Comparison of ENCODE assay signal across 10 cellular contexts in the genomic region with DNA sequence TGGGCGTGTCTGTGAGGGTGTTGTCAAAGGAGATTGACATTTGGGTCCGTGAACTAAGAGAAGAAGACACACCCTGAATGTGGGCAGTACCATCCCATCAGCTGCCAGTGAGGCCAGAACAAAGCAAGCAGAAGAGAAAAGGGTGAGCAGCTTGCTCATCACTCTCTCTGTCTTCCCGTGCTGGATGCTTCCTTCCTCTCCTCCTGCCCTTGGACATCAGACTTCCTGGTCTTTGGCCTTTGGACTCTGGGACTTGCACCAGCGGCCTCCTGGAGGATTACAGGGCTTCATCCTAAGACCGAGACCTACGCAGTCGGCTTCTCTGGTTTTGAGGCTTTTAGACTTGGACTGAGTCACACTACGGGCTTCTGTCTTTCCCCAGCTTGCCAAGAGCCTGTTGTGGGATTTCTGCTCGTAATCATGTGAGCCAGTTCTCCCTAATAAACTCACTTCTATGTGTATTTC. TPM values are rescaled to one million over a fixed set of nuclear protein-coding genes. Genes with fewer than 3 reads are reported as not detected.
DNase-seq lines count a peak whose midpoint lies in the region; ATAC-seq, FAIRE-seq and TF ChIP-seq lines count a peak whose summit lies in the region.
"Had no signal": no experiment of that assay in that cellular context is flagged by ENCODE, and none has a peak within 500 bp of the region (broad histone marks: within the 10 kb centered on the region; RNA-seq: fewer than 3 reads in every experiment).

No MANE protein-coding gene starts in this region.

- H3K4me1 ChIP-seq in body of pancreas, result no peaks in the 10 kb centered on the region
- no peaks in the 10 kb centered on the region for H3K4me1 ChIP-seq in keratinocyte (ENCODE audit: control insufficient read depth, extremely low read depth, insufficient read depth, low read length)
- no peaks in the 10 kb centered on the region for H3K4me1 ChIP-seq in uterus
- no peaks in the 10 kb centered on the region for H3K4me1 ChIP-seq in effector memory CD4-positive, alpha-beta T cell (ENCODE audit: control insufficient read depth, insufficient read depth, low read length, poor library complexity, severe bottlenecking)
- H3K4me1 ChIP-seq: SJCRH30 had no signal

- intact Hi-C loops in body of pancreas (cut with DNase I) (no loop called here), uterus (cut with DNase I; ENCODE audit: low total_unique reads) (no loop called here)

- H3K9me3 ChIP-seq in body of pancreas (no peaks in the 10 kb centered on the region), keratinocyte (ENCODE audit: control insufficient read depth, low read depth, low read length) (no peaks in the 10 kb centered on the region), uterus (no peaks in the 10 kb centered on the region)
- no peaks in the 10 kb centered on the region for H3K9me3 ChIP-seq in effector memory CD4-positive, alpha-beta T cell (ENCODE audit: control insufficient read depth, low read length)
- H3K9me3 ChIP-seq: SJCRH30 had no signal

- H3K79me2 ChIP-seq in keratinocyte (ENCODE audit: control insufficient read depth, insufficient read depth, low read length), result no peaks in the 10 kb centered on the region

- no peak overlapping the region for H3K4me2 ChIP-seq in keratinocyte (ENCODE audit: control insufficient read depth, extremely low read depth, insufficient read depth, low read depth, low read length)

- no peaks in the 10 kb centered on the region for H3K9me1 ChIP-seq in keratinocyte (ENCODE audit: control insufficient read depth, extremely low read depth, insufficient read depth, low read length)

- H3K27me3 ChIP-seq in body of pancreas (no peaks in the 10 kb centered on the region), keratinocyte (ENCODE audit: control insufficient read depth, extremely low read depth, insufficient read depth, low read length) (peaks cover under 1% of the 10 kb centered on the region), uterus (no peaks in the 10 kb centered on the region)
- no peaks in the 10 kb centered on the region for H3K27me3 ChIP-seq in effector memory CD4-positive, alpha-beta T cell (replicated peaks; ENCODE audit: control insufficient read depth, insufficient read depth, low read length, poor library complexity, severe bottlenecking)

- no peak overlapping the region for H3K27ac ChIP-seq in body of pancreas
- no peak overlapping the region for H3K27ac ChIP-seq in keratinocyte (ENCODE audit: control insufficient read depth, insufficient read depth, low read length)
- peak overlapping the region in 1 of 2 donors; percentile 62 for H3K27ac ChIP-seq in uterus
- no peak overlapping the region for H3K27ac ChIP-seq in effector memory CD4-positive, alpha-beta T cell (ENCODE audit: insufficient read depth, low read length, poor library complexity, severe bottlenecking)
- H3K27ac ChIP-seq: SJCRH30 had no signal

- TF ChIP-seq POLR2A in body of pancreas (IDR thresholded peaks at IDR 0.05) (no peak), uterus (IDR thresholded peaks at IDR 0.05) (no peak)

- dilution Hi-C loops in keratinocyte (cut with MboI; ENCODE audit: extremely low pct_ligation_motif_present, low sequenced_read_pairs), result no loop called here

- H4K20me1 ChIP-seq in keratinocyte (ENCODE audit: control insufficient read depth, extremely low read depth, insufficient read depth, low read length), result no peaks in the 10 kb centered on the region

- ATAC-seq in body of pancreas (peak; percentile 53), GM18519 (IDR thresholded peaks at IDR 0.05; ENCODE audit: low FRiP score, unreplicated experiment) (no peak), HG02970 (IDR thresholded peaks at IDR 0.05; ENCODE audit: low FRiP score, unreplicated experiment) (no peak)

- peak; percentile 23 for DNase-seq in SIG-M5 treated with dmso at 0.1 percent for 504 hours (lab: John Stamatoyannopoulos, UW; ENCODE audit: unreplicated experiment)
- DNase-seq in SIG-M5 (lab: John Stamatoyannopoulos, UW), result no peak
- DNase-seq in body of pancreas, result peak in 1 of 4 donors; percentile 41
- no peak for DNase-seq in keratinocyte (ENCODE audit: low read depth, low spot score)
- DNase-seq in uterus, result peak; percentile 52 to 63
- DNase-seq in effector memory CD4-positive, alpha-beta T cell, result no peak
- DNase-seq: AML-193, SJCRH30 had no signal

- 53 to 55% methylated on average over 9 of the region's 9 CpGs for WGBS in body of pancreas, 2 donors

- FAIRE-seq in keratinocyte (lab: Jason Lieb, UNC), result peak; percentile 90

- no peak overlapping the region for H3K9ac ChIP-seq in keratinocyte (ENCODE audit: control insufficient read depth, extremely low read depth, insufficient read depth, low read length)

- H3K4me3 ChIP-seq in body of pancreas (no peak overlapping the region), keratinocyte (ENCODE audit: control insufficient read depth in 2 of 3, extremely low read depth in 1 of 3, insufficient read depth in 2 of 3, low read depth in 1 of 3, low read length in 3 of 3) (no peak overlapping the region), uterus (no peak overlapping the region)
- H3K4me3 ChIP-seq in effector memory CD4-positive, alpha-beta T cell (ENCODE audit: insufficient read depth, low read depth, low read length, poor library complexity, severe bottlenecking), result no peak overlapping the region
- H3K4me3 ChIP-seq: SJCRH30 had no signal

- H3K36me3 ChIP-seq in body of pancreas (replicated peaks in 1 of 2; ENCODE audit: insufficient read depth in 1 of 2, low read depth in 2 of 2) (no peaks in the 10 kb centered on the region), keratinocyte (ENCODE audit: control insufficient read depth in 2 of 2, extremely low read depth in 1 of 2, insufficient read depth in 2 of 2, low read length in 2 of 2) (no peaks in the 10 kb centered on the region), uterus (no peaks in the 10 kb centered on the region)
- H3K36me3 ChIP-seq in effector memory CD4-positive, alpha-beta T cell (ENCODE audit: control insufficient read depth, insufficient read depth, low read length), result peaks cover 4% of the 10 kb centered on the region
- H3K36me3 ChIP-seq: SJCRH30 had no signal

- no peak for TF ChIP-seq CTCF in body of pancreas (IDR thresholded peaks at IDR 0.05)
- no peak for TF ChIP-seq CTCF in keratinocyte (optimal IDR thresholded peaks at IDR 0.05 in 1 of 3, IDR thresholded peaks at IDR 0.05 in 1 of 3, conservative IDR thresholded peaks at IDR 0.05 in 1 of 3; ENCODE audit: extremely low read depth in 1 of 3, insufficient read depth in 2 of 3, low read length in 3 of 3)
- no peak for TF ChIP-seq CTCF in uterus (IDR thresholded peaks at IDR 0.05)

- no peak overlapping the region for H2AFZ ChIP-seq in keratinocyte (ENCODE audit: control insufficient read depth, low read length)

RNA-seq across cellular contexts. Expression of gene APOL2, which starts 18.8 kb away (rescaled TPM):
- total RNA-seq in body of pancreas (10 to 100 TPM; 13.5 to 19.1 TPM), uterus (10 to 100 TPM; 15.6 to 96.2 (median 60.3) TPM)
- 8.9 to 10.3 TPM (median 8.9 TPM) in 3 replicates for polyA plus RNA-seq in keratinocyte
- polyA plus RNA-seq in keratinocyte (2011; ENCODE audit: low read depth), result 7.2 TPM
- 6.4 and 7.2 TPM in 2 replicates for polyA plus RNA-seq in keratinocyte (2011; cell fraction: cytosol; rRNA removed)
- 21.0 and 27.0 TPM in 2 replicates for polyA plus RNA-seq in keratinocyte (2011; cell fraction: nucleus; rRNA removed)
- polyA plus RNA-seq in keratinocyte (2012; ENCODE audit: low replicate concordance), result 3.3 and 13.5 TPM in 2 replicates
- polyA minus RNA-seq in keratinocyte, result 18.2 to 20.9 TPM (median 19.3 TPM) in 3 replicates
- 7.5 TPM for polyA minus RNA-seq in keratinocyte (2011; cell fraction: cytosol; rRNA and poly(A)+ RNA removed)
- polyA minus RNA-seq in keratinocyte (2011; cell fraction: nucleus; rRNA and poly(A)+ RNA removed), result 10.2 and 15.0 TPM in 2 replicates

RNA-seq across cellular contexts. Expression of gene APOL4, which starts 18.9 kb away (rescaled TPM):
- total RNA-seq in body of pancreas (10 to 100 TPM in 1 of 2 donors, under 1 TPM in 1; 0.52 to 18.1 TPM), uterus (10 to 100 TPM in 2 of 4 donors, 1 to 10 TPM in 1, not detected in 1; 1.0 to 35.2 (median 16.9) TPM)
- polyA plus RNA-seq in keratinocyte, result 0.03 to 0.08 TPM (median 0.04 TPM) in 3 replicates
- not detected for polyA plus RNA-seq in keratinocyte (2011; ENCODE audit: low read depth)
- polyA plus RNA-seq in keratinocyte (2011; cell fraction: cytosol; rRNA removed), result 0.02 TPM in 1 of 2 replicates, not detected in the other
- polyA plus RNA-seq in keratinocyte (2011; cell fraction: nucleus; rRNA removed), result 0.08 and 0.23 TPM in 2 replicates
- polyA plus RNA-seq in keratinocyte (2012; ENCODE audit: low replicate concordance), result 0.10 TPM in 1 of 2 replicates, not detected in the other
- polyA minus RNA-seq in keratinocyte, result not detected in 3 replicates
- not detected for polyA minus RNA-seq in keratinocyte (2011; cell fraction: cytosol; rRNA and poly(A)+ RNA removed)
- polyA minus RNA-seq in keratinocyte (2011; cell fraction: nucleus; rRNA and poly(A)+ RNA removed), result 1.0 TPM in 1 of 2 replicates, not detected in the other

RNA-seq across cellular contexts. Expression of gene APOL1, which starts 32.4 kb away (rescaled TPM):
- total RNA-seq in body of pancreas, result 10 to 100 TPM in 1 of 2 donors, 1 to 10 TPM in 1; 5.2 to 11.9 TPM
- 3.0 to 4.1 TPM (median 3.7 TPM) in 3 replicates for polyA plus RNA-seq in keratinocyte
- polyA plus RNA-seq in keratinocyte (2011; ENCODE audit: low read depth), result 0.92 TPM
- 1.2 and 1.5 TPM in 2 replicates for polyA plus RNA-seq in keratinocyte (2011; cell fraction: cytosol; rRNA removed)
- 9.8 and 11.2 TPM in 2 replicates for polyA plus RNA-seq in keratinocyte (2011; cell fraction: nucleus; rRNA removed)
- polyA plus RNA-seq in keratinocyte (2012; ENCODE audit: low replicate concordance), result 1.5 and 4.9 TPM in 2 replicates
- 3.8 to 7.7 TPM (median 3.9 TPM) in 3 replicates for polyA minus RNA-seq in keratinocyte
- not detected for polyA minus RNA-seq in keratinocyte (2011; cell fraction: cytosol; rRNA and poly(A)+ RNA removed)
- 4.0 and 6.5 TPM in 2 replicates for polyA minus RNA-seq in keratinocyte (2011; cell fraction: nucleus; rRNA and poly(A)+ RNA removed)
- total RNA-seq in uterus, result 10 to 100 TPM in 3 of 4 donors, 1 to 10 TPM in 1; 9.8 to 89.7 (median 19.9) TPM

RNA-seq across cellular contexts. Expression of gene APOL3, which starts 59.9 kb away (rescaled TPM):
- total RNA-seq in body of pancreas (10 to 100 TPM; 11.2 to 22.4 TPM), uterus (100 to 1,000 TPM in 2 of 4 donors, 10 to 100 TPM in 2; 22.1 to 108 (median 76.7) TPM)
- 0.46 to 1.1 TPM (median 0.92 TPM) in 3 replicates for polyA plus RNA-seq in keratinocyte
- polyA plus RNA-seq in keratinocyte (2011; ENCODE audit: low read depth), result not detected
- 0.45 and 0.49 TPM in 2 replicates for polyA plus RNA-seq in keratinocyte (2011; cell fraction: cytosol; rRNA removed)
- polyA plus RNA-seq in keratinocyte (2011; cell fraction: nucleus; rRNA removed), result 0.40 and 0.52 TPM in 2 replicates
- 1.2 TPM in 1 of 2 replicates, not detected in the other for polyA plus RNA-seq in keratinocyte (2012; ENCODE audit: low replicate concordance)
- polyA minus RNA-seq in keratinocyte, result 0.56 to 2.9 TPM in 2 of 3 replicates, not detected in the other
- polyA minus RNA-seq in keratinocyte (2011; cell fraction: cytosol; rRNA and poly(A)+ RNA removed), result not detected
- polyA minus RNA-seq in keratinocyte (2011; cell fraction: nucleus; rRNA and poly(A)+ RNA removed), result 0.32 TPM in 1 of 2 replicates, not detected in the other
- total RNA-seq: SJCRH30 had no signal

Comparison
In these comparisons a context has a peak if more than half of its experiments do, and no peak if none do; other contexts are left out.
1. DNase-seq: peak in SIG-M5 treated with dmso at 0.1 percent for 504 hours (single experiment) and uterus (2 of 2); none in SIG-M5 (single experiment), keratinocyte (single experiment) and effector memory CD4-positive, alpha-beta T cell (0 of 3).